ENCODE assay signal across 28 cellular contexts in genomic region chrX:11197671-11198070, GRCh38.
"Had no signal": no experiment of that assay in that cellular context is flagged by ENCODE, and none has a peak within 500 bp of the region (broad histone marks: within the 10 kb centered on the region; RNA-seq: fewer than 3 reads in every experiment).

No MANE protein-coding gene starts in this region.

- H3K4me1 ChIP-seq: parathyroid adenoma, psoas muscle, right lobe of liver, sigmoid colon, spleen, testis, transverse colon, upper lobe of right lung, uterus had no signal

- H2AFZ ChIP-seq: parathyroid adenoma had no signal

- H3K36me3 ChIP-seq: neutrophil, right lobe of liver, sigmoid colon, spleen, suprapubic skin, tibial artery, transverse colon, upper lobe of right lung, uterus had no signal

- H3K27me3 ChIP-seq: neutrophil, right lobe of liver, sigmoid colon, spleen, suprapubic skin, testis, tibial artery, transverse colon, upper lobe of right lung, uterus had no signal

- H3K4me3 ChIP-seq: psoas muscle, right lobe of liver, sigmoid colon, skin epidermis, smooth muscle cell, spleen, suprapubic skin, testis, tibial artery, transverse colon, upper lobe of right lung, uterus had no signal

- H3K27ac ChIP-seq: neutrophil, parathyroid adenoma, psoas muscle, right lobe of liver, sigmoid colon, skin epidermis, spleen, suprapubic skin, testis, tibial artery, transverse colon, upper lobe of right lung, uterus had no signal

- DNase-seq: naive thymus-derived CD8-positive, alpha-beta T cell; nephron progenitor cell; nucleus accumbens; posterior cingulate gyrus; psoas muscle; right cardiac atrium; right lobe of liver; sigmoid colon; spleen; stimulated activated CD4-positive, alpha-beta T cell treated with anti-CD3 and anti-CD28 coated beads, Interleukin-12 subunit alpha, Interleukin-12 subunit beta, amount 100 ng/mL, for 4 hours; stimulated activated CD4-positive, alpha-beta T cell treated with anti-CD3 and anti-CD28 coated beads, Interleukin-1b, Interleukin-23, amount 100 ng/mL, for 48 hours; stimulated activated CD4-positive, alpha-beta T cell treated with anti-CD3 and anti-CD28 coated beads, Interleukin-4, amount 100 ng/mL, for 1 hour; stimulated activated CD4-positive, alpha-beta T cell treated with anti-CD3 and anti-CD28 coated beads, Interleukin-4, amount 100 ng/mL, for 4 hours; stimulated activated CD8-positive, alpha-beta memory T cell treated with anti-CD3 and anti-CD28 coated beads, Interleukin-4, amount 100 ng/mL, for 48 hours; stimulated activated naive CD4-positive, alpha-beta T cell; stimulated activated naive CD8-positive, alpha-beta T cell treated with anti-CD3 and anti-CD28 coated beads, Interleukin-15, amount 100 ng/mL, for 72 hours; stimulated activated naive CD8-positive, alpha-beta T cell treated with anti-CD3 and anti-CD28 coated beads, Interleukin-15, Interleukin-2, amounts not matched to agents 100 U/mL and 50 U/mL, for 24 hours; substantia nigra; testis; tibial artery; transverse colon; upper lobe of right lung; uterus had no signal

- H3K79me2 ChIP-seq: parathyroid adenoma had no signal

- H3K9ac ChIP-seq: parathyroid adenoma had no signal

- H3K4me2 ChIP-seq: smooth muscle cell had no signal

- H3K9me3 ChIP-seq: neutrophil, psoas muscle, right lobe of liver, sigmoid colon, spleen, suprapubic skin, testis, tibial artery, transverse colon, upper lobe of right lung, uterus had no signal
